1 cellular context compared by ENCODE assay signal in genomic region chr20:58981564-58982364, GRCh38.
A peak's percentile ranks its signal among the peaks of the same experiment; 100 is the strongest.
TF ChIP-seq lines count a peak whose summit lies in the region.

No MANE protein-coding gene starts in this region.

TF ChIP-seq in HepG2, 621 proteins besides CTCF, POLR2A, EP300 and RAD21 (continued from another document and continues in another):
- TF ChIP-seq MIXL1 (CRISPR knock-in tag; IDR thresholded peaks at IDR 0.05) (no peak), ZNF891 (CRISPR knock-in tag; IDR thresholded peaks at IDR 0.05) (no peak), JARID2 (CRISPR knock-in tag; IDR thresholded peaks at IDR 0.05; ENCODE audit: insufficient replicate concordance) (no peak), ELF3 (CRISPR knock-in tag; IDR thresholded peaks at IDR 0.05) (no peak), HOXA9 (CRISPR knock-in tag; IDR thresholded peaks at IDR 0.05; ENCODE audit: borderline replicate concordance) (no peak), ZBED4 (CRISPR knock-in tag; IDR thresholded peaks at IDR 0.05; ENCODE audit: borderline replicate concordance) (no peak; the same call in 1 of the 2 replicates), IKZF4 (CRISPR knock-in tag; IDR thresholded peaks at IDR 0.05; ENCODE audit: borderline replicate concordance, low read depth, not compliant biosample characterization) (no peak), HES4 (CRISPR knock-in tag; IDR thresholded peaks at IDR 0.05; ENCODE audit: borderline replicate concordance) (peak; percentile 13), TARDBP (CRISPR knock-in tag; IDR thresholded peaks at IDR 0.05) (0 out of 2 replicates have a peak, but pooled peaks have one; percentile 12), ZC3H13 (CRISPR knock-in tag; IDR thresholded peaks at IDR 0.05) (no peak), JUN (CRISPR knock-in tag; IDR thresholded peaks at IDR 0.05) (no peak), KDM5A (IDR thresholded peaks at IDR 0.05; ENCODE audit: borderline replicate concordance, low read length) (peak; percentile 47; the same call in 1 of the 2 replicates), ZNF773 (CRISPR knock-in tag; IDR thresholded peaks at IDR 0.05; ENCODE audit: borderline replicate concordance) (peak; percentile 15; the same call in 1 of the 2 replicates), ZNF737 (CRISPR knock-in tag; IDR thresholded peaks at IDR 0.05; ENCODE audit: borderline replicate concordance) (no peak), TBX3 (IDR thresholded peaks at IDR 0.05; ENCODE audit: borderline replicate concordance) (no peak), ZNF646 (CRISPR knock-in tag; IDR thresholded peaks at IDR 0.05) (no peak), NFKBIZ (CRISPR knock-in tag; IDR thresholded peaks at IDR 0.05) (0 out of 2 replicates have a peak, but pooled peaks have one; percentile 17), ZNF543 (CRISPR knock-in tag; IDR thresholded peaks at IDR 0.05) (no peak), THAP9 (CRISPR knock-in tag; IDR thresholded peaks at IDR 0.05; ENCODE audit: borderline replicate concordance) (peak; percentile 59; the same call in 1 of the 2 replicates), ZNF619 (CRISPR knock-in tag; IDR thresholded peaks at IDR 0.05) (0 out of 2 replicates have a peak, but pooled peaks have one; percentile 41), ZNF350 (CRISPR knock-in tag; IDR thresholded peaks at IDR 0.05; ENCODE audit: borderline replicate concordance, low read depth) (peak; percentile 56; the same call in 1 of the 2 replicates), HOXA5 (CRISPR knock-in tag; IDR thresholded peaks at IDR 0.05) (no peak), ZNF382 (CRISPR knock-in tag; IDR thresholded peaks at IDR 0.05; ENCODE audit: borderline replicate concordance) (no peak), ZNF44 (CRISPR knock-in tag; IDR thresholded peaks at IDR 0.05) (no peak), HNF1A (IDR thresholded peaks at IDR 0.05; ENCODE audit: low read depth) (no peak), HNF1A (CRISPR knock-in tag; IDR thresholded peaks at IDR 0.05; ENCODE audit: borderline replicate concordance) (no peak), ZNF766 (CRISPR knock-in tag; IDR thresholded peaks at IDR 0.05; ENCODE audit: borderline replicate concordance) (peak; percentile 10; the same call in 1 of the 2 replicates), U2AF2 (IDR thresholded peaks at IDR 0.05; ENCODE audit: low read depth, low read length) (no peak), CREB3 (CRISPR knock-in tag; IDR thresholded peaks at IDR 0.05) (no peak), ZNF670 (CRISPR knock-in tag; IDR thresholded peaks at IDR 0.05; ENCODE audit: borderline replicate concordance) (no peak), PHF21A (CRISPR knock-in tag; IDR thresholded peaks at IDR 0.05) (no peak), ETS1 (CRISPR knock-in tag; IDR thresholded peaks at IDR 0.05) (no peak), TFAP4 (IDR thresholded peaks at IDR 0.05; ENCODE audit: borderline replicate concordance, low read depth) (no peak), ZSCAN5A (CRISPR knock-in tag; IDR thresholded peaks at IDR 0.05; ENCODE audit: borderline replicate concordance) (peak; percentile 25; the same call in 1 of the 2 replicates), RARG (CRISPR knock-in tag; IDR thresholded peaks at IDR 0.05; ENCODE audit: low read depth) (no peak)
